Comparison of ENCODE assay signal across 2 cellular contexts in the genomic region with DNA sequence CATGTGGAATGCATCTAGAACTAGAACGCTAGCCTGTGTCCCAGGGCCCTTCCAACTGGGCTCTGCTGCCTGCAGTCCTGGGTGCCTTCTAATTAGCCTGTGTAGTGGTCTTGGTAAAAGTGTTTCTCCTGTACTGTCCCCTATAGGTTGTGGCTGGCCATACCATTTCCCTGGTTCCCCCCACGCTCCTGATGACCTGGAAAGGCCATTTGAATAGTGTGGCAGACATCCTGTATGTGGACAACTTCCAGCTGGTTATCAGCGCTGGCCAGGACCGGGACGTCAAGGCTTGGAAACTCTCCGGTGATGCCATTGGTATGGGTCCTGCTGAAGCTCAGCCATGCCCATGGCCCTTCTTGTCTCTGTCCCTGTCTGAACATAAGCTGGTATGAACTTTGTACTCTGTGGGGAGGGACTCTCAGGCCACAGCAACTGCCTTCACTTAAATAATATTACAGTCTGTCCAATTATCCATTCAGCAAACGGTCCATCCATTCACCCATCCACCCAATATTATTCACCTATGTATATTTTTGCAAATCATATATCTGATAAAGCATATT.
TF ChIP-seq lines count a peak whose summit lies in the region.

No MANE protein-coding gene starts in this region.

TF ChIP-seq in GM23338, 12 proteins besides CTCF, POLR2A, EP300 and RAD21 (continues in another document):
- no peak for TF ChIP-seq STAT1 (IDR thresholded peaks at IDR 0.05; ENCODE audit: unreplicated experiment)
- TF ChIP-seq JUNB (IDR thresholded peaks at IDR 0.05; ENCODE audit: unreplicated experiment), result no peak
- no peak for TF ChIP-seq EZH2phosphoT487 (IDR thresholded peaks at IDR 0.05; ENCODE audit: unreplicated experiment)
- no peak for TF ChIP-seq ETS1 (IDR thresholded peaks at IDR 0.05)
- no peak for TF ChIP-seq ZNF331 (CRISPR knock-in tag; IDR thresholded peaks at IDR 0.05; ENCODE audit: low read depth)
- TF ChIP-seq POLR2AphosphoS5 (IDR thresholded peaks at IDR 0.05; ENCODE audit: low read depth), result no peak
- no peak for TF ChIP-seq EZH2 (IDR thresholded peaks at IDR 0.05; ENCODE audit: low read depth, unreplicated experiment)
- TF ChIP-seq ZNF462 (CRISPR knock-in tag; IDR thresholded peaks at IDR 0.05), result no peak
- TF ChIP-seq, protein P1, sequence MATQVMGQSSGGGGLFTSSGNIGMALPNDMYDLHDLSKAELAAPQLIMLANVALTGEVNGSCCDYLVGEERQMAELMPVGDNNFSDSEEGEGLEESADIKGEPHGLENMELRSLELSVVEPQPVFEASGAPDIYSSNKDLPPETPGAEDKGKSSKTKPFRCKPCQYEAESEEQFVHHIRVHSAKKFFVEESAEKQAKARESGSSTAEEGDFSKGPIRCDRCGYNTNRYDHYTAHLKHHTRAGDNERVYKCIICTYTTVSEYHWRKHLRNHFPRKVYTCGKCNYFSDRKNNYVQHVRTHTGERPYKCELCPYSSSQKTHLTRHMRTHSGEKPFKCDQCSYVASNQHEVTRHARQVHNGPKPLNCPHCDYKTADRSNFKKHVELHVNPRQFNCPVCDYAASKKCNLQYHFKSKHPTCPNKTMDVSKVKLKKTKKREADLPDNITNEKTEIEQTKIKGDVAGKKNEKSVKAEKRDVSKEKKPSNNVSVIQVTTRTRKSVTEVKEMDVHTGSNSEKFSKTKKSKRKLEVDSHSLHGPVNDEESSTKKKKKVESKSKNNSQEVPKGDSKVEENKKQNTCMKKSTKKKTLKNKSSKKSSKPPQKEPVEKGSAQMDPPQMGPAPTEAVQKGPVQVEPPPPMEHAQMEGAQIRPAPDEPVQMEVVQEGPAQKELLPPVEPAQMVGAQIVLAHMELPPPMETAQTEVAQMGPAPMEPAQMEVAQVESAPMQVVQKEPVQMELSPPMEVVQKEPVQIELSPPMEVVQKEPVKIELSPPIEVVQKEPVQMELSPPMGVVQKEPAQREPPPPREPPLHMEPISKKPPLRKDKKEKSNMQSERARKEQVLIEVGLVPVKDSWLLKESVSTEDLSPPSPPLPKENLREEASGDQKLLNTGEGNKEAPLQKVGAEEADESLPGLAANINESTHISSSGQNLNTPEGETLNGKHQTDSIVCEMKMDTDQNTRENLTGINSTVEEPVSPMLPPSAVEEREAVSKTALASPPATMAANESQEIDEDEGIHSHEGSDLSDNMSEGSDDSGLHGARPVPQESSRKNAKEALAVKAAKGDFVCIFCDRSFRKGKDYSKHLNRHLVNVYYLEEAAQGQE (IDR thresholded peaks at IDR 0.05; ENCODE audit: unreplicated experiment), result no peak

TF ChIP-seq in H1, 55 proteins besides CTCF, POLR2A, EP300 and RAD21:
- TF ChIP-seq MAFK (IDR thresholded peaks at IDR 0.05; ENCODE audit: low read depth, low read length) (no peak), EZH2 (IDR thresholded peaks at IDR 0.05; ENCODE audit: low read depth, low read length, severe bottlenecking) (no peak), CHD1 (IDR thresholded peaks at IDR 0.05; ENCODE audit: low read depth, low read length) (no peak), RNF2 (IDR thresholded peaks at IDR 0.05; ENCODE audit: borderline replicate concordance, low read depth, low read length, missing control alignments, poor library complexity, severe bottlenecking) (no peak), NANOG (IDR thresholded peaks at IDR 0.05; ENCODE audit: insufficient read depth, low read depth, low read length, poor library complexity, severe bottlenecking) (no peak), JUN (IDR thresholded peaks at IDR 0.05; ENCODE audit: low read depth, low read length) (no peak), MAX (IDR thresholded peaks at IDR 0.05) (no peak), CBX8 (IDR thresholded peaks at IDR 0.05; ENCODE audit: borderline replicate concordance, low read depth, low read length) (no peak), SIN3A (conservative IDR thresholded peaks at IDR 0.05 in 1 of 2, IDR thresholded peaks at IDR 0.05 in 1 of 2; ENCODE audit: low read depth in 1 of 2, low read length in 2 of 2) (no peak), SP4 (IDR thresholded peaks at IDR 0.05; ENCODE audit: low read length) (no peak), GABPA (IDR thresholded peaks at IDR 0.05; ENCODE audit: borderline replicate concordance, insufficient read depth, low read length) (no peak), POU5F1 (IDR thresholded peaks at IDR 0.05; ENCODE audit: low read depth, low read length) (no peak), USF2 (IDR thresholded peaks at IDR 0.05; ENCODE audit: low read length) (no peak), CREB1 (IDR thresholded peaks at IDR 0.05) (no peak), SIRT6 (IDR thresholded peaks at IDR 0.05; ENCODE audit: low read length) (no peak), RBBP5 (IDR thresholded peaks at IDR 0.05; ENCODE audit: borderline replicate concordance, low read depth, low read length) (no peak), FOSL1 (IDR thresholded peaks at IDR 0.05; ENCODE audit: insufficient read depth, low read depth, low read length) (no peak), CTBP2 (IDR thresholded peaks at IDR 0.05; ENCODE audit: borderline replicate concordance, insufficient read depth, insufficient read length, low read length) (no peak), EGR1 (IDR thresholded peaks at IDR 0.05; ENCODE audit: borderline replicate concordance, low read depth, low read length) (no peak)
- TF ChIP-seq, protein P2, sequence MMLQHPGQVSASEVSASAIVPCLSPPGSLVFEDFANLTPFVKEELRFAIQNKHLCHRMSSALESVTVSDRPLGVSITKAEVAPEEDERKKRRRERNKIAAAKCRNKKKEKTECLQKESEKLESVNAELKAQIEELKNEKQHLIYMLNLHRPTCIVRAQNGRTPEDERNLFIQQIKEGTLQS (IDR thresholded peaks at IDR 0.05; ENCODE audit: insufficient read depth, low read depth, low read length), result no peak
